Comparison of ENCODE assay signal across 24 cellular contexts in the genomic region with DNA sequence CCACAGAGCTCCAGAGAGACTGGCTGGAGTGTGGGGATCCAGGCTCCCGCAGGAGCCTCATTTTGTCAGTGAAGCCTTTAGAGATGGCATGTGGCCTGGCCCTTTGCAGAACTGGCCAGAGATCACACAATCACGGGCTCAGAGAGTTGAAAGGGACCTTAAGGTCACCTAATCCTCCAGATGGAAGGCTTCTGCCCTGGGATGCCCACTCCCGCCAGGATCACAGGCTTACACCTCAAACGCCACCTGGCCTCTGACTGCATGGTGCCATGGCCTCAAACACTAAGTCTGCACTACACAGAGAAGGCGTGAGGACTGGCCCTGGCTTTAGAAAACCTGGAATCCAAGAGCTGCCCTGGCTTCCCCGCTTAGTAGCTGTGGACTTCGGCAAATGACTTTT.
"Had no signal": no experiment of that assay in that cellular context is flagged by ENCODE, and none has a peak within 500 bp of the region (broad histone marks: within the 10 kb centered on the region; RNA-seq: fewer than 3 reads in every experiment).

No MANE protein-coding gene starts in this region.

- H3K27me3 ChIP-seq: hepatocyte, neutrophil, right atrium auricular region, right lobe of liver, tibial nerve, upper lobe of left lung, vagina had no signal

- H3K4me3 Mint-ChIP-seq: memory B cell; naive thymus-derived CD8-positive, alpha-beta T cell; nephron; neural crest cell; stimulated activated memory B cell treated with anti-CD40 and anti-IgM and Interleukin-4, amounts not matched to agents 10 μg/mL and 1 μg/mL and 100 μg/mL, for 72 hours; stimulated activated naive CD8-positive, alpha-beta T cell treated with anti-CD3 and anti-CD28 coated beads, Interleukin-15, amount 100 ng/mL, for 72 hours had no signal

- DNase-seq: islet precursor cell; left ventricle myocardium inferior; naive thymus-derived CD8-positive, alpha-beta T cell; occipital lobe; right lobe of liver; stimulated activated CD4-positive, alpha-beta T cell treated with anti-CD3 and anti-CD28 coated beads, Interleukin-1b, Interleukin-23, amount 100 ng/mL, for 48 hours; stimulated activated CD4-positive, alpha-beta T cell treated with anti-CD3 and anti-CD28 coated beads, Interleukin-2, amount 100 ng/mL, for 48 hours; stimulated activated CD4-positive, alpha-beta T cell treated with anti-CD3 and anti-CD28 coated beads, Interleukin-4, amount 100 ng/mL, for 4 hours; stimulated activated CD8-positive, alpha-beta memory T cell treated with anti-CD3 and anti-CD28 coated beads, Interleukin-4, amount 100 ng/mL, for 48 hours; stimulated activated naive CD4-positive, alpha-beta T cell treated with Interleukin-2 at 50 U/mL for 16 hours; stimulated activated naive CD8-positive, alpha-beta T cell treated with anti-CD3 and anti-CD28 coated beads, Interleukin-15, amount 100 ng/mL, for 72 hours; upper lobe of left lung had no signal

- H3K27ac Mint-ChIP-seq: memory B cell; naive thymus-derived CD8-positive, alpha-beta T cell; nephron; stimulated activated memory B cell treated with anti-CD40 and anti-IgM and Interleukin-4, amounts not matched to agents 10 μg/mL and 1 μg/mL and 100 μg/mL, for 72 hours; stimulated activated naive CD8-positive, alpha-beta T cell treated with anti-CD3 and anti-CD28 coated beads, Interleukin-15, amount 100 ng/mL, for 72 hours had no signal

- H3K9ac ChIP-seq: parathyroid adenoma had no signal

- H3K9me3 Mint-ChIP-seq: memory B cell; naive thymus-derived CD8-positive, alpha-beta T cell; nephron; neural crest cell; stimulated activated memory B cell treated with anti-CD40 and anti-IgM and Interleukin-4, amounts not matched to agents 10 μg/mL and 1 μg/mL and 100 μg/mL, for 72 hours; stimulated activated naive CD8-positive, alpha-beta T cell treated with anti-CD3 and anti-CD28 coated beads, Interleukin-15, amount 100 ng/mL, for 72 hours had no signal

- H3K9me3 ChIP-seq: left ventricle myocardium inferior, neutrophil, right atrium auricular region, right lobe of liver, tibial nerve, upper lobe of left lung, vagina had no signal

- ATAC-seq: naive thymus-derived CD8-positive, alpha-beta T cell; right lobe of liver; stimulated activated memory B cell treated with anti-CD40 and anti-IgM and Interleukin-4, amounts not matched to agents 10 μg/mL and 1 μg/mL and 100 μg/mL, for 72 hours; stimulated activated naive CD8-positive, alpha-beta T cell treated with anti-CD3 and anti-CD28 coated beads, Interleukin-15, amount 100 ng/mL, for 72 hours had no signal

- H3K27ac ChIP-seq: hepatocyte, left ventricle myocardium inferior, neutrophil, parathyroid adenoma, right atrium auricular region, right lobe of liver, tibial nerve, upper lobe of left lung, vagina had no signal

- H3K4me1 Mint-ChIP-seq: memory B cell; naive thymus-derived CD8-positive, alpha-beta T cell; neural crest cell; stimulated activated memory B cell treated with anti-CD40 and anti-IgM and Interleukin-4, amounts not matched to agents 10 μg/mL and 1 μg/mL and 100 μg/mL, for 72 hours had no signal

- H3K4me1 ChIP-seq: left ventricle myocardium inferior, parathyroid adenoma, right atrium auricular region, right lobe of liver, tibial nerve, upper lobe of left lung, vagina had no signal

- H3K36me3 ChIP-seq: left ventricle myocardium inferior, neutrophil, right atrium auricular region, right lobe of liver, tibial nerve, upper lobe of left lung, vagina had no signal

- H3K4me3 ChIP-seq: hepatocyte, left ventricle myocardium inferior, lung, right atrium auricular region, right lobe of liver, smooth muscle cell, tibial nerve, upper lobe of left lung, vagina had no signal

- H3K36me3 Mint-ChIP-seq: memory B cell; naive thymus-derived CD8-positive, alpha-beta T cell; stimulated activated memory B cell treated with anti-CD40 and anti-IgM and Interleukin-4, amounts not matched to agents 10 μg/mL and 1 μg/mL and 100 μg/mL, for 72 hours had no signal
